In the genomic region with DNA sequence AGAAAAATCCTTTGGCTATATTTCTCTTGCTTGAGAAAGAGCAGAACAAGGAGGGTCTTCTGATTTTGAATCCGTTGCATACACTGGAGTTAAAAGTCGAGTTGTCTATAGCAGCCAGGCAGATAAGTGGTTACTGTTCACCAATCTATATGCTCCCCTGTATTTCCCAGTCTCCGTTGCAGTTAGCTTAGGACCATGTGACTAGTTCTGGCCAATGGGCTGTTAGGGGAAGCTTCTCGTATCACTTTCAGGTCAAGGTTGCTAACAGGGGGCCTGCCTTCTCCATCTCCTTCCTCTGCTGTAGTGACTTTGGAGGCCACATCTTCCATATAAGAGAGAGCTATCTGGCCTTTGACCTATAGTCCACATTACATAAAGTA, we compare ENCODE assay signal across 1 cellular context.
A peak's percentile ranks its signal among the peaks of the same experiment; 100 is the strongest.
TF ChIP-seq lines count a peak whose summit lies in the region.

No MANE protein-coding gene starts in this region.

TF ChIP-seq in HepG2, 621 proteins besides CTCF, POLR2A, EP300 and RAD21 (continued from another document and continues in another):
- no peak for TF ChIP-seq JUND (CRISPR knock-in tag; IDR thresholded peaks at IDR 0.05)
- TF ChIP-seq, protein P1, sequence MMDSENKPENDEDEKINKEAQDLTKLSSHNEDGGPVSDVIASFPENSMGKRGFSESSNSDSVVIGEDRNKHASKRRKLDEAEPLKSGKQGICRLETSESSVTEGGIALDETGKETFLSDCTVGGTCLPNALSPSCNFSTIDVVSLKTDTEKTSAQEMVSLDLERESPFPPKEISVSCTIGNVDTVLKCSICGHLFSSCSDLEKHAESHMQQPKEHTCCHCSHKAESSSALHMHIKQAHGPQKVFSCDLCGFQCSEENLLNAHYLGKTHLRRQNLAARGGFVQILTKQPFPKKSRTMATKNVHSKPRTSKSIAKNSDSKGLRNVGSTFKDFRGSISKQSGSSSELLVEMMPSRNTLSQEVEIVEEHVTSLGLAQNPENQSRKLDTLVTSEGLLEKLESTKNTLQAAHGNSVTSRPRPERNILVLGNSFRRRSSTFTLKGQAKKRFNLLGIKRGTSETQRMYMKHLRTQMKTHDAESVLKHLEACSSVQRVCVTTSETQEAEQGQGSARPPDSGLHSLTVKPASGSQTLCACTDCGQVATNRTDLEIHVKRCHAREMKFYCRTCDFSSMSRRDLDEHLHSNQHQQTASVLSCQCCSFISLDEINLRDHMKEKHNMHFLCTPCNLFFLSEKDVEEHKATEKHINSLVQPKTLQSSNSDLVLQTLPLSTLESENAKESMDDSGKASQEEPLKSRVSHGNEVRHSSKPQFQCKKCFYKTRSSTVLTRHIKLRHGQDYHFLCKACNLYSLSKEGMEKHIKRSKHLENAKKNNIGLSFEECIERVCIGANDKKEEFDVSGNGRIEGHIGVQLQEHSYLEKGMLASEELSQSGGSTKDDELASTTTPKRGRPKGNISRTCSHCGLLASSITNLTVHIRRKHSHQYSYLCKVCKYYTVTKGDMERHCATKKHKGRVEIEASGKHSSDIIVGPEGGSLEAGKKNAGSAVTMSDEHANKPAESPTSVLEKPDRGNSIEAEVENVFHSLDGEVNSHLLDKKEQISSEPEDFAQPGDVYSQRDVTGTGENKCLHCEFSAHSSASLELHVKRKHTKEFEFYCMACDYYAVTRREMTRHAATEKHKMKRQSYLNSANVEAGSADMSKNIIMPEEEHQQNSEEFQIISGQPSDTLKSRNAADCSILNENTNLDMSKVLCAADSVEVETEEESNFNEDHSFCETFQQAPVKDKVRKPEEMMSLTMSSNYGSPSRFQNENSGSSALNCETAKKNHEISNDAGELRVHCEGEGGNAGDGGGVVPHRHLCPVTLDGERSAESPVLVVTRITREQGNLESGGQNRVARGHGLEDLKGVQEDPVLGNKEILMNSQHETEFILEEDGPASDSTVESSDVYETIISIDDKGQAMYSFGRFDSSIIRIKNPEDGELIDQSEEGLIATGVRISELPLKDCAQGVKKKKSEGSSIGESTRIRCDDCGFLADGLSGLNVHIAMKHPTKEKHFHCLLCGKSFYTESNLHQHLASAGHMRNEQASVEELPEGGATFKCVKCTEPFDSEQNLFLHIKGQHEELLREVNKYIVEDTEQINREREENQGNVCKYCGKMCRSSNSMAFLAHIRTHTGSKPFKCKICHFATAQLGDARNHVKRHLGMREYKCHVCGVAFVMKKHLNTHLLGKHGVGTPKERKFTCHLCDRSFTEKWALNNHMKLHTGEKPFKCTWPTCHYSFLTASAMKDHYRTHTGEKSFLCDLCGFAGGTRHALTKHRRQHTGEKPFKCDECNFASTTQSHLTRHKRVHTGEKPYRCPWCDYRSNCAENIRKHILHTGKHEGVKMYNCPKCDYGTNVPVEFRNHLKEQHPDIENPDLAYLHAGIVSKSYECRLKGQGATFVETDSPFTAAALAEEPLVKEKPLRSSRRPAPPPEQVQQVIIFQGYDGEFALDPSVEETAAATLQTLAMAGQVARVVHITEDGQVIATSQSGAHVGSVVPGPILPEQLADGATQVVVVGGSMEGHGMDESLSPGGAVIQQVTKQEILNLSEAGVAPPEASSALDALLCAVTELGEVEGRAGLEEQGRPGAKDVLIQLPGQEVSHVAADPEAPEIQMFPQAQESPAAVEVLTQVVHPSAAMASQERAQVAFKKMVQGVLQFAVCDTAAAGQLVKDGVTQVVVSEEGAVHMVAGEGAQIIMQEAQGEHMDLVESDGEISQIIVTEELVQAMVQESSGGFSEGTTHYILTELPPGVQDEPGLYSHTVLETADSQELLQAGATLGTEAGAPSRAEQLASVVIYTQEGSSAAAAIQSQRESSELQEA (CRISPR knock-in tag; IDR thresholded peaks at IDR 0.05; ENCODE audit: not compliant biosample characterization): no peak
- no peak for TF ChIP-seq EEA1 (CRISPR knock-in tag; IDR thresholded peaks at IDR 0.05; ENCODE audit: borderline replicate concordance)
- no peak for TF ChIP-seq ZSCAN29 (CRISPR knock-in tag; conservative IDR thresholded peaks at IDR 0.05)
- TF ChIP-seq, protein P2, sequence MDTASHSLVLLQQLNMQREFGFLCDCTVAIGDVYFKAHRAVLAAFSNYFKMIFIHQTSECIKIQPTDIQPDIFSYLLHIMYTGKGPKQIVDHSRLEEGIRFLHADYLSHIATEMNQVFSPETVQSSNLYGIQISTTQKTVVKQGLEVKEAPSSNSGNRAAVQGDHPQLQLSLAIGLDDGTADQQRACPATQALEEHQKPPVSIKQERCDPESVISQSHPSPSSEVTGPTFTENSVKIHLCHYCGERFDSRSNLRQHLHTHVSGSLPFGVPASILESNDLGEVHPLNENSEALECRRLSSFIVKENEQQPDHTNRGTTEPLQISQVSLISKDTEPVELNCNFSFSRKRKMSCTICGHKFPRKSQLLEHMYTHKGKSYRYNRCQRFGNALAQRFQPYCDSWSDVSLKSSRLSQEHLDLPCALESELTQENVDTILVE (CRISPR knock-in tag; IDR thresholded peaks at IDR 0.05): no peak
- TF ChIP-seq, protein P3, sequence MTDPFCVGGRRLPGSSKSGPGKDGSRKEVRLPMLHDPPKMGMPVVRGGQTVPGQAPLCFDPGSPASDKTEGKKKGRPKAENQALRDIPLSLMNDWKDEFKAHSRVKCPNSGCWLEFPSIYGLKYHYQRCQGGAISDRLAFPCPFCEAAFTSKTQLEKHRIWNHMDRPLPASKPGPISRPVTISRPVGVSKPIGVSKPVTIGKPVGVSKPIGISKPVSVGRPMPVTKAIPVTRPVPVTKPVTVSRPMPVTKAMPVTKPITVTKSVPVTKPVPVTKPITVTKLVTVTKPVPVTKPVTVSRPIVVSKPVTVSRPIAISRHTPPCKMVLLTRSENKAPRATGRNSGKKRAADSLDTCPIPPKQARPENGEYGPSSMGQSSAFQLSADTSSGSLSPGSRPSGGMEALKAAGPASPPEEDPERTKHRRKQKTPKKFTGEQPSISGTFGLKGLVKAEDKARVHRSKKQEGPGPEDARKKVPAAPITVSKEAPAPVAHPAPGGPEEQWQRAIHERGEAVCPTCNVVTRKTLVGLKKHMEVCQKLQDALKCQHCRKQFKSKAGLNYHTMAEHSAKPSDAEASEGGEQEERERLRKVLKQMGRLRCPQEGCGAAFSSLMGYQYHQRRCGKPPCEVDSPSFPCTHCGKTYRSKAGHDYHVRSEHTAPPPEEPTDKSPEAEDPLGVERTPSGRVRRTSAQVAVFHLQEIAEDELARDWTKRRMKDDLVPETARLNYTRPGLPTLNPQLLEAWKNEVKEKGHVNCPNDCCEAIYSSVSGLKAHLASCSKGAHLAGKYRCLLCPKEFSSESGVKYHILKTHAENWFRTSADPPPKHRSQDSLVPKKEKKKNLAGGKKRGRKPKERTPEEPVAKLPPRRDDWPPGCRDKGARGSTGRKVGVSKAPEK (CRISPR knock-in tag; IDR thresholded peaks at IDR 0.05; ENCODE audit: borderline replicate concordance): no peak
- no peak for TF ChIP-seq REPIN1 (CRISPR knock-in tag; IDR thresholded peaks at IDR 0.05; ENCODE audit: borderline replicate concordance, low read depth)
- peak; percentile 83 for TF ChIP-seq NR2F6 (IDR thresholded peaks at IDR 0.05)
- peak; percentile 72; the same call in 1 of the 2 replicates for TF ChIP-seq NR2F6 (CRISPR knock-in tag; IDR thresholded peaks at IDR 0.05)
- TF ChIP-seq KAT7 (CRISPR knock-in tag; IDR thresholded peaks at IDR 0.05; ENCODE audit: borderline replicate concordance): no peak
- no peak for TF ChIP-seq RFX5 (IDR thresholded peaks at IDR 0.05; ENCODE audit: low read depth, low read length)
- TF ChIP-seq NRL (CRISPR knock-in tag; IDR thresholded peaks at IDR 0.05; ENCODE audit: borderline replicate concordance): no peak
- no peak for TF ChIP-seq HNF4G (IDR thresholded peaks at IDR 0.05; ENCODE audit: borderline replicate concordance, low read depth, low read length)
- no peak for TF ChIP-seq HNF4G (CRISPR knock-in tag; IDR thresholded peaks at IDR 0.05; ENCODE audit: borderline replicate concordance, low read depth)
- 0 out of 2 replicates have a peak, but pooled peaks have one; percentile 18 for TF ChIP-seq FOSL2 (CRISPR knock-in tag; IDR thresholded peaks at IDR 0.05)
- TF ChIP-seq ZNF850 (CRISPR knock-in tag; conservative IDR thresholded peaks at IDR 0.05): no peak
- TF ChIP-seq, protein P4, sequence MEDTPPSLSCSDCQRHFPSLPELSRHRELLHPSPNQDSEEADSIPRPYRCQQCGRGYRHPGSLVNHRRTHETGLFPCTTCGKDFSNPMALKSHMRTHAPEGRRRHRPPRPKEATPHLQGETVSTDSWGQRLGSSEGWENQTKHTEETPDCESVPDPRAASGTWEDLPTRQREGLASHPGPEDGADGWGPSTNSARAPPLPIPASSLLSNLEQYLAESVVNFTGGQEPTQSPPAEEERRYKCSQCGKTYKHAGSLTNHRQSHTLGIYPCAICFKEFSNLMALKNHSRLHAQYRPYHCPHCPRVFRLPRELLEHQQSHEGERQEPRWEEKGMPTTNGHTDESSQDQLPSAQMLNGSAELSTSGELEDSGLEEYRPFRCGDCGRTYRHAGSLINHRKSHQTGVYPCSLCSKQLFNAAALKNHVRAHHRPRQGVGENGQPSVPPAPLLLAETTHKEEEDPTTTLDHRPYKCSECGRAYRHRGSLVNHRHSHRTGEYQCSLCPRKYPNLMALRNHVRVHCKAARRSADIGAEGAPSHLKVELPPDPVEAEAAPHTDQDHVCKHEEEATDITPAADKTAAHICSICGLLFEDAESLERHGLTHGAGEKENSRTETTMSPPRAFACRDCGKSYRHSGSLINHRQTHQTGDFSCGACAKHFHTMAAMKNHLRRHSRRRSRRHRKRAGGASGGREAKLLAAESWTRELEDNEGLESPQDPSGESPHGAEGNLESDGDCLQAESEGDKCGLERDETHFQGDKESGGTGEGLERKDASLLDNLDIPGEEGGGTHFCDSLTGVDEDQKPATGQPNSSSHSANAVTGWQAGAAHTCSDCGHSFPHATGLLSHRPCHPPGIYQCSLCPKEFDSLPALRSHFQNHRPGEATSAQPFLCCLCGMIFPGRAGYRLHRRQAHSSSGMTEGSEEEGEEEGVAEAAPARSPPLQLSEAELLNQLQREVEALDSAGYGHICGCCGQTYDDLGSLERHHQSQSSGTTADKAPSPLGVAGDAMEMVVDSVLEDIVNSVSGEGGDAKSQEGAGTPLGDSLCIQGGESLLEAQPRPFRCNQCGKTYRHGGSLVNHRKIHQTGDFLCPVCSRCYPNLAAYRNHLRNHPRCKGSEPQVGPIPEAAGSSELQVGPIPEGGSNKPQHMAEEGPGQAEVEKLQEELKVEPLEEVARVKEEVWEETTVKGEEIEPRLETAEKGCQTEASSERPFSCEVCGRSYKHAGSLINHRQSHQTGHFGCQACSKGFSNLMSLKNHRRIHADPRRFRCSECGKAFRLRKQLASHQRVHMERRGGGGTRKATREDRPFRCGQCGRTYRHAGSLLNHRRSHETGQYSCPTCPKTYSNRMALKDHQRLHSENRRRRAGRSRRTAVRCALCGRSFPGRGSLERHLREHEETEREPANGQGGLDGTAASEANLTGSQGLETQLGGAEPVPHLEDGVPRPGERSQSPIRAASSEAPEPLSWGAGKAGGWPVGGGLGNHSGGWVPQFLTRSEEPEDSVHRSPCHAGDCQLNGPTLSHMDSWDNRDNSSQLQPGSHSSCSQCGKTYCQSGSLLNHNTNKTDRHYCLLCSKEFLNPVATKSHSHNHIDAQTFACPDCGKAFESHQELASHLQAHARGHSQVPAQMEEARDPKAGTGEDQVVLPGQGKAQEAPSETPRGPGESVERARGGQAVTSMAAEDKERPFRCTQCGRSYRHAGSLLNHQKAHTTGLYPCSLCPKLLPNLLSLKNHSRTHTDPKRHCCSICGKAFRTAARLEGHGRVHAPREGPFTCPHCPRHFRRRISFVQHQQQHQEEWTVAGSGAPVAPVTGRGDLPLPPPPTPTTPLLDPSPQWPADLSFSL (CRISPR knock-in tag; IDR thresholded peaks at IDR 0.05): no peak
- 0 out of 2 replicates have a peak, but pooled peaks have one; percentile 27 for TF ChIP-seq ZNF775 (CRISPR knock-in tag; IDR thresholded peaks at IDR 0.05; ENCODE audit: borderline replicate concordance)
- TF ChIP-seq MAFF (IDR thresholded peaks at IDR 0.05; ENCODE audit: low read depth, low read length): no peak
- no peak for TF ChIP-seq ZNF761 (CRISPR knock-in tag; conservative IDR thresholded peaks at IDR 0.05)
- no peak for TF ChIP-seq ZNF790 (CRISPR knock-in tag; IDR thresholded peaks at IDR 0.05; ENCODE audit: borderline replicate concordance)
- peak; percentile 68; the same call in 1 of the 2 replicates for TF ChIP-seq ZNF652 (CRISPR knock-in tag; IDR thresholded peaks at IDR 0.05; ENCODE audit: borderline replicate concordance, low read depth)
- TF ChIP-seq ARNT2 (CRISPR knock-in tag; IDR thresholded peaks at IDR 0.05; ENCODE audit: low read depth): no peak
- TF ChIP-seq MED13 (CRISPR knock-in tag; IDR thresholded peaks at IDR 0.05): no peak
- TF ChIP-seq ZNF138 (CRISPR knock-in tag; IDR thresholded peaks at IDR 0.05; ENCODE audit: low read depth): no peak
- TF ChIP-seq, protein P5, sequence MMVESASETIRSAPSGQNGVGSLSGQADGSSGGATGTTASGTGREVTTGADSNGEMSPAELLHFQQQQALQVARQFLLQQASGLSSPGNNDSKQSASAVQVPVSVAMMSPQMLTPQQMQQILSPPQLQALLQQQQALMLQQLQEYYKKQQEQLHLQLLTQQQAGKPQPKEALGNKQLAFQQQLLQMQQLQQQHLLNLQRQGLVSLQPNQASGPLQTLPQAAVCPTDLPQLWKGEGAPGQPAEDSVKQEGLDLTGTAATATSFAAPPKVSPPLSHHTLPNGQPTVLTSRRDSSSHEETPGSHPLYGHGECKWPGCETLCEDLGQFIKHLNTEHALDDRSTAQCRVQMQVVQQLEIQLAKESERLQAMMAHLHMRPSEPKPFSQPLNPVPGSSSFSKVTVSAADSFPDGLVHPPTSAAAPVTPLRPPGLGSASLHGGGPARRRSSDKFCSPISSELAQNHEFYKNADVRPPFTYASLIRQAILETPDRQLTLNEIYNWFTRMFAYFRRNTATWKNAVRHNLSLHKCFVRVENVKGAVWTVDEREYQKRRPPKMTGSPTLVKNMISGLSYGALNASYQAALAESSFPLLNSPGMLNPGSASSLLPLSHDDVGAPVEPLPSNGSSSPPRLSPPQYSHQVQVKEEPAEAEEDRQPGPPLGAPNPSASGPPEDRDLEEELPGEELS (CRISPR knock-in tag; IDR thresholded peaks at IDR 0.05): no peak
- TF ChIP-seq SRSF1 (optimal IDR thresholded peaks at IDR 0.05; ENCODE audit: low read depth, low read length): no peak
- no peak for TF ChIP-seq ZNF598 (CRISPR knock-in tag; IDR thresholded peaks at IDR 0.05; ENCODE audit: borderline replicate concordance)
